In the genomic region with DNA sequence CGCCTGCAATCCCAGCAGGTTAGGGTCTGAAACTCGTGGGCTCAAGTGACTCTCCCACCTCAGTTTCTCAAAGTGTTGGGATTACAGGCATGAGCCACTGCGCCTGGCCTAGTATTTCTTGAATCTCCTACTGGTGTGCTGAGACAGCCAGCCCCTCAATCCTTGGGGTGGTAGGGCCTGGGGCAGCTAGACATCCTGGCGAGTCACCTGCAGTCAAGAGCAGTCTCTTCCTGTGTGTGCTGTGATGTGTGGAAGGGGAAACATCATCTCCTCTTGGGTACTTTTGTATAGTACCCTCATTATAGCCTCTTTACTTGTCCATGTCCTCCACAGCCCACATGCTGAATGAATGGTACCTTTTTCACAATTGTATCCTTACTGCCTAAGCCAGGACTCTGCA, we compare ENCODE assay signal across 32 cellular contexts. TPM values are rescaled to one million over a fixed set of nuclear protein-coding genes. Genes with fewer than 3 reads are reported as not detected.
"Had no signal": no experiment of that assay in that cellular context is flagged by ENCODE, and none has a peak within 500 bp of the region (broad histone marks: within the 10 kb centered on the region; RNA-seq: fewer than 3 reads in every experiment).

No MANE protein-coding gene starts in this region.

- H3K9me3 ChIP-seq: left lung, lower lobe of right lung, pancreas, prostate gland, spleen, suprapubic skin, tibial nerve, uterus had no signal

- ATAC-seq: left colon; left lung; lower lobe of right lung; naive thymus-derived CD8-positive, alpha-beta T cell; pancreas; right cardiac atrium; stimulated activated effector memory CD8-positive, alpha-beta T cell treated with anti-CD3 and anti-CD28 coated beads, Interleukin-12 subunit alpha, Interleukin-12 subunit beta, amount 100 ng/mL, for 72 hours had no signal

- H3K36me3 ChIP-seq: left lung, lower lobe of right lung, pancreas, prostate gland, sigmoid colon, spleen, suprapubic skin, tibial nerve, uterus had no signal

- DNase-seq: hypothalamus; immature natural killer cell; left colon; left lung; lower lobe of right lung; mammary epithelial cell; mesenchymal stem cell; naive thymus-derived CD8-positive, alpha-beta T cell; nucleus accumbens; pancreas; posterior cingulate gyrus; retina; right cardiac atrium; sigmoid colon; small intestine; spleen; stimulated activated CD4-positive, alpha-beta T cell treated with anti-CD3 and anti-CD28 coated beads, Interleukin-4, amount 100 ng/mL, for 24 hours; stimulated activated naive CD4-positive, alpha-beta T cell; uterus had no signal

- H3K27ac ChIP-seq: left lung, lower lobe of right lung, pancreas, prostate gland, sigmoid colon, spleen, suprapubic skin, tibial nerve, uterus had no signal

- H3K4me1 ChIP-seq: prostate gland had no signal

- H3K27me3 ChIP-seq: pancreas, tibial nerve, uterus had no signal

- FAIRE-seq: islet of Langerhans, pancreas, small intestine had no signal

- H3K4me3 ChIP-seq: left lung, lower lobe of right lung, pancreas, prostate gland, sigmoid colon, spleen, suprapubic skin, tibial nerve, uterus had no signal

RNA-seq across cellular contexts. Expression of a gene that starts 17.4 kb away (rescaled TPM):
- total RNA-seq: kidney epithelial cell; left colon; left lung; liver; lower lobe of right lung; mammary epithelial cell; mucosa of gallbladder; naive thymus-derived CD8-positive, alpha-beta T cell; neural crest cell; osteoblast; pancreas; prostate gland; right cardiac atrium; sigmoid colon; spleen; subcutaneous adipose tissue; suprapubic skin; tibial nerve; ureter; uterus had no signal
- polyA plus RNA-seq: immature natural killer cell; liver; mammary epithelial cell; naive thymus-derived CD8-positive, alpha-beta T cell; pancreas; right cardiac atrium; sigmoid colon; small intestine; spleen; thymus had no signal
